In genomic region chr5:173505634-173506033, GRCh38 we compare ENCODE assay signal across 21 cellular contexts.
DNase-seq lines count a peak whose midpoint lies in the region; ATAC-seq and TF ChIP-seq lines count a peak whose summit lies in the region.
"Had no signal": no experiment of that assay in that cellular context is flagged by ENCODE, and none has a peak within 500 bp of the region (broad histone marks: within the 10 kb centered on the region; RNA-seq: fewer than 3 reads in every experiment).

No MANE protein-coding gene starts in this region.

- H3F3A ChIP-seq in SK-N-SH (replicated peaks; ENCODE audit: insufficient read depth) = no peaks in the 10 kb centered on the region

- no peaks in the 10 kb centered on the region for H3K79me2 ChIP-seq in SK-N-SH (ENCODE audit: insufficient read depth)

- no peak overlapping the region for H3K27ac ChIP-seq in SK-N-SH (ENCODE audit: low read depth in 2 of 2, low read length in 1 of 2)
- H3K27ac ChIP-seq: 22Rv1, BLaER1, C4-2B had no signal

- no peaks in the 10 kb centered on the region for H3K36me3 Mint-ChIP-seq in Caco-2 (ENCODE audit: insufficient read depth, unreplicated experiment)
- H3K36me3 Mint-ChIP-seq: CD4-positive, CD25-positive, alpha-beta regulatory T cell; CD8-positive, alpha-beta T cell had no signal

- no peaks in the 10 kb centered on the region for H3K9me3 Mint-ChIP-seq in Caco-2 (ENCODE audit: unreplicated experiment)

- H3K9me3 ChIP-seq in SK-N-SH (no peaks in the 10 kb centered on the region), Caco-2 (0 out of 2 replicates have a peak, but pooled peaks cover 6% of the 10 kb centered on the region)

- no peak for TF ChIP-seq EP300 in SK-N-SH (IDR thresholded peaks at IDR 0.05; ENCODE audit: borderline replicate concordance in 1 of 2, low read depth in 1 of 2, low read length in 1 of 2)

- no peak overlapping the region for H3K4me3 ChIP-seq in SK-N-SH (ENCODE audit: low read depth in 2 of 2, low read length in 1 of 2)
- no peak overlapping the region for H3K4me3 ChIP-seq in Caco-2 (ENCODE audit: low read depth, low read length)
- H3K4me3 ChIP-seq: BLaER1 had no signal

- no peaks in the 10 kb centered on the region for H3K9me2 ChIP-seq in SK-N-SH

- H3K4me1 Mint-ChIP-seq in Caco-2 (ENCODE audit: low read depth, unreplicated experiment) = no peaks in the 10 kb centered on the region
- H3K4me1 Mint-ChIP-seq: B cell; CD4-positive, CD25-positive, alpha-beta regulatory T cell had no signal

- DNase-seq in SK-N-SH (no peak), LHCN-M2 (ENCODE audit: low read depth) (peak; percentile 58), ecto neural progenitor cell (ENCODE audit: low spot score) (peak; percentile 18), myocyte (ENCODE audit: low read depth) (peak; percentile 38), SW 1271 (lab: John Stamatoyannopoulos, UW) (no peak), Caco-2 (no peak)
- DNase-seq: CD4-positive, CD25-positive, alpha-beta regulatory T cell; CD8-positive, alpha-beta T cell; DMS 273 treated with DMSO at 0.1 percent for 48 hours; DMS79; EL; GDM1; GOT3; H7; HCEC 1CT had no signal

- ATAC-seq in SK-N-SH treated with all-trans-retinoic acid at 6 μM for 48 hours (no peak), GM19035 (IDR thresholded peaks at IDR 0.05; ENCODE audit: unreplicated experiment) (no peak)
- ATAC-seq: CD8-positive, alpha-beta T cell had no signal

- H4K20me1 ChIP-seq in SK-N-SH (ENCODE audit: insufficient read depth) = no peaks in the 10 kb centered on the region
- H4K20me1 ChIP-seq: BLaER1 had no signal

- peaks cover 3% of the 10 kb centered on the region for H3K27me3 Mint-ChIP-seq in Caco-2 (ENCODE audit: insufficient read depth, unreplicated experiment)
- H3K27me3 Mint-ChIP-seq: B cell had no signal

- no peak overlapping the region for H3K4me2 ChIP-seq in SK-N-SH
- H3K4me2 ChIP-seq: BLaER1 had no signal

- CTCF ChIA-PET in SK-N-SH (lab: Yijun Ruan, JAX) = no interaction called here
- CTCF ChIA-PET in Caco-2 (lab: Charles Lee) = no interaction called here

- no peak for TF ChIP-seq CTCF in SK-N-SH (IDR thresholded peaks at IDR 0.05)
- no peak for TF ChIP-seq CTCF in Caco-2 (IDR thresholded peaks at IDR 0.05; ENCODE audit: insufficient read depth in 1 of 2, low read depth in 1 of 2, low read length in 1 of 2, severe bottlenecking in 1 of 2, unreplicated experiment in 1 of 2)

- no TSS peak for BruUV-seq in Caco-2 (replicated peaks; lab: Mats Ljungman, UMichigan)

- WGBS in SK-N-SH (ENCODE audit: low lambda C conversion rate) = 33% methylated on average over 3 of the region's 3 CpGs

- POLR2A ChIA-PET in SK-N-SH (lab: Yijun Ruan, JAX) (no interaction called here), Caco-2 (lab: Charles Lee) (no interaction called here)

- H3K4me1 ChIP-seq in SK-N-SH (ENCODE audit: control insufficient read depth in 1 of 2, insufficient read depth in 2 of 2, low read depth in 1 of 2, low read length in 1 of 2) (no peaks in the 10 kb centered on the region), Caco-2 (no peaks in the 10 kb centered on the region)
- H3K4me1 ChIP-seq: BLaER1 had no signal

- no peaks in the 10 kb centered on the region for H3K27me3 ChIP-seq in SK-N-SH (ENCODE audit: insufficient read depth)
- H3K27me3 ChIP-seq in Caco-2 (replicated peaks; ENCODE audit: control insufficient read depth, insufficient read depth, low read length) = no peaks in the 10 kb centered on the region
- H3K27me3 ChIP-seq: BLaER1 had no signal

- H3K9ac ChIP-seq in SK-N-SH = no peak overlapping the region
- H3K9ac ChIP-seq: BLaER1 had no signal

- H3K27ac Mint-ChIP-seq in Caco-2 (ENCODE audit: unreplicated experiment) = no peak overlapping the region
- H3K27ac Mint-ChIP-seq: B cell; CD4-positive, CD25-positive, alpha-beta regulatory T cell; CD8-positive, alpha-beta T cell had no signal

- H2AFZ ChIP-seq in SK-N-SH (ENCODE audit: low read depth) = no peak overlapping the region

- no peak overlapping the region for H3K4me3 Mint-ChIP-seq in Caco-2 (ENCODE audit: unreplicated experiment)
- H3K4me3 Mint-ChIP-seq: B cell; CD4-positive, CD25-positive, alpha-beta regulatory T cell; CD8-positive, alpha-beta T cell had no signal

- no peaks in the 10 kb centered on the region for H3K36me3 ChIP-seq in SK-N-SH (replicated peaks in 1 of 2; ENCODE audit: control insufficient read depth in 1 of 2, insufficient read depth in 2 of 2, low read length in 1 of 2)
- no peaks in the 10 kb centered on the region for H3K36me3 ChIP-seq in Caco-2 (ENCODE audit: control insufficient read depth, insufficient read depth, low read length)
- H3K36me3 ChIP-seq: BLaER1 had no signal

- intact Hi-C loops in Caco-2 (cut with micrococcal nuclease; ENCODE audit: unreplicated experiment) = no loop called here

- TF ChIP-seq RAD21 in SK-N-SH (IDR thresholded peaks at IDR 0.05; ENCODE audit: low read length) = no peak

TF ChIP-seq in SK-N-SH treated with all-trans-retinoic acid at 6 μM for 48 hours, 23 proteins besides CTCF, POLR2A, EP300 and RAD21:
- TF ChIP-seq ZNF565 (CRISPR knock-in tag; conservative IDR thresholded peaks at IDR 0.05; ENCODE audit: low read depth) (peak; percentile 91; the same call in 1 of the 2 replicates), TOX (CRISPR knock-in tag; IDR thresholded peaks at IDR 0.05; ENCODE audit: borderline replicate concordance) (no peak), ZNF70 (CRISPR knock-in tag; IDR thresholded peaks at IDR 0.05) (no peak), OSR1 (CRISPR knock-in tag; IDR thresholded peaks at IDR 0.05) (no peak), BACH2 (CRISPR knock-in tag; IDR thresholded peaks at IDR 0.05; ENCODE audit: borderline replicate concordance) (no peak), TSHZ2 (CRISPR knock-in tag; IDR thresholded peaks at IDR 0.05) (no peak)
TF ChIP-seq in SK-N-SH treated with all-trans-retinoic acid at 6 μM for 48 hours: peak in this region for 1.

TF ChIP-seq in SK-N-SH, 30 proteins besides CTCF, POLR2A, EP300 and RAD21:
- TF ChIP-seq JUND (IDR thresholded peaks at IDR 0.05) (no peak), TEAD4 (IDR thresholded peaks at IDR 0.05; ENCODE audit: borderline replicate concordance, insufficient read depth) (no peak), SIN3A (IDR thresholded peaks at IDR 0.05; ENCODE audit: borderline replicate concordance, low read depth, low read length) (no peak), FOXJ3 (CRISPR knock-in tag; IDR thresholded peaks at IDR 0.05) (no peak), TAF1 (IDR thresholded peaks at IDR 0.05; ENCODE audit: borderline replicate concordance, low read depth, low read length) (no peak), PBX3 (IDR thresholded peaks at IDR 0.05) (no peak), NFIC (IDR thresholded peaks at IDR 0.05; ENCODE audit: borderline replicate concordance) (no peak), GABPA (IDR thresholded peaks at IDR 0.05; ENCODE audit: low read depth) (no peak), RFX5 (IDR thresholded peaks at IDR 0.05; ENCODE audit: low read length) (no peak)
- TF ChIP-seq, protein P1, sequence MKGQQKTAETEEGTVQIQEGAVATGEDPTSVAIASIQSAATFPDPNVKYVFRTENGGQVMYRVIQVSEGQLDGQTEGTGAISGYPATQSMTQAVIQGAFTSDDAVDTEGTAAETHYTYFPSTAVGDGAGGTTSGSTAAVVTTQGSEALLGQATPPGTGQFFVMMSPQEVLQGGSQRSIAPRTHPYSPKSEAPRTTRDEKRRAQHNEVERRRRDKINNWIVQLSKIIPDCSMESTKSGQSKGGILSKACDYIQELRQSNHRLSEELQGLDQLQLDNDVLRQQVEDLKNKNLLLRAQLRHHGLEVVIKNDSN (IDR thresholded peaks at IDR 0.05; ENCODE audit: borderline replicate concordance, low read depth) = no peak
- TF ChIP-seq, protein P2, sequence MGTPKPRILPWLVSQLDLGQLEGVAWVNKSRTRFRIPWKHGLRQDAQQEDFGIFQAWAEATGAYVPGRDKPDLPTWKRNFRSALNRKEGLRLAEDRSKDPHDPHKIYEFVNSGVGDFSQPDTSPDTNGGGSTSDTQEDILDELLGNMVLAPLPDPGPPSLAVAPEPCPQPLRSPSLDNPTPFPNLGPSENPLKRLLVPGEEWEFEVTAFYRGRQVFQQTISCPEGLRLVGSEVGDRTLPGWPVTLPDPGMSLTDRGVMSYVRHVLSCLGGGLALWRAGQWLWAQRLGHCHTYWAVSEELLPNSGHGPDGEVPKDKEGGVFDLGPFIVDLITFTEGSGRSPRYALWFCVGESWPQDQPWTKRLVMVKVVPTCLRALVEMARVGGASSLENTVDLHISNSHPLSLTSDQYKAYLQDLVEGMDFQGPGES (IDR thresholded peaks at IDR 0.05; ENCODE audit: low read depth, low read length) = no peak
- TF ChIP-seq, protein P3, sequence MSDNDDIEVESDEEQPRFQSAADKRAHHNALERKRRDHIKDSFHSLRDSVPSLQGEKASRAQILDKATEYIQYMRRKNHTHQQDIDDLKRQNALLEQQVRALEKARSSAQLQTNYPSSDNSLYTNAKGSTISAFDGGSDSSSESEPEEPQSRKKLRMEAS (IDR thresholded peaks at IDR 0.05; ENCODE audit: low read depth) = no peak

Comparison
In these comparisons a context has a peak if more than half of its experiments do, and no peak if none do; other contexts are left out.
1. DNase-seq: peak in LHCN-M2 (single experiment), ecto neural progenitor cell (single experiment) and myocyte (single experiment); none in SK-N-SH (single experiment), SW 1271 (0 of 2) and Caco-2 (0 of 2).